12 cellular contexts compared by ENCODE assay signal in genomic region chr14:63737582-63738006, GRCh38. TPM values are rescaled to one million over a fixed set of nuclear protein-coding genes. Genes with fewer than 3 reads are reported as not detected.
DNase-seq lines count a peak whose midpoint lies in the region; ATAC-seq and TF ChIP-seq lines count a peak whose summit lies in the region.
"Had no signal": no experiment of that assay in that cellular context is flagged by ENCODE, and none has a peak within 500 bp of the region (broad histone marks: within the 10 kb centered on the region; RNA-seq: fewer than 3 reads in every experiment).

No MANE protein-coding gene starts in this region.

- no peaks in the 10 kb centered on the region for H3K27me3 ChIP-seq in spleen (replicated peaks in 1 of 7)
- H3K27me3 ChIP-seq: dorsolateral prefrontal cortex had no signal

- H3K36me3 Mint-ChIP-seq in activated naive CD8-positive, alpha-beta T cell treated with anti-CD3 and anti-CD28 coated beads, Interleukin-2, amount 50 U/mL, for 24 hours (ENCODE audit: low read depth), result no peaks in the 10 kb centered on the region

- ATAC-seq in GM18861 (IDR thresholded peaks at IDR 0.05; ENCODE audit: unreplicated experiment) (peak; percentile 76), GM21381 (IDR thresholded peaks at IDR 0.05; ENCODE audit: unreplicated experiment) (peak; percentile 94), HG03135 (IDR thresholded peaks at IDR 0.05; ENCODE audit: unreplicated experiment) (peak; percentile 94)
- peak; percentile 28 for ATAC-seq in activated naive CD8-positive, alpha-beta T cell treated with anti-CD3 and anti-CD28 coated beads, Interleukin-2, amount 50 U/mL, for 24 hours

- 56 to 72% (median 67%) methylated on average over 1 of the region's 1 CpG for WGBS in spleen, 5 donors

- peak overlapping the region in 1 of 8 donors; percentile 8 for H3K4me3 ChIP-seq in spleen
- H3K4me3 ChIP-seq: dorsolateral prefrontal cortex had no signal

- H3K9me3 Mint-ChIP-seq in activated naive CD8-positive, alpha-beta T cell treated with anti-CD3 and anti-CD28 coated beads, Interleukin-2, amount 50 U/mL, for 24 hours, result no peaks in the 10 kb centered on the region

- peaks cover 11% of the 10 kb centered on the region for H3K4me1 Mint-ChIP-seq in activated naive CD8-positive, alpha-beta T cell treated with anti-CD3 and anti-CD28 coated beads, Interleukin-2, amount 50 U/mL, for 24 hours

- no peak for DNase-seq in activated naive CD8-positive, alpha-beta T cell treated with anti-CD3 and anti-CD28 coated beads, Interleukin-2, amount 50 U/mL, for 24 hours
- DNase-seq in H4 (ENCODE audit: low spot score) (no peak), G401 (ENCODE audit: low spot score) (no peak), spleen (no peak), DMS79 treated with DMSO at 0.1 percent for 48 hours (lab: John Stamatoyannopoulos, UW) (no peak)
- DNase-seq: dorsolateral prefrontal cortex, KBM-7, OCI-M1, posterior cingulate gyrus had no signal

- H3K36me3 ChIP-seq in spleen, result no peaks in the 10 kb centered on the region

- no peak overlapping the region for H3K4me3 Mint-ChIP-seq in activated naive CD8-positive, alpha-beta T cell treated with anti-CD3 and anti-CD28 coated beads, Interleukin-2, amount 50 U/mL, for 24 hours

- in situ Hi-C loops in G401 (cut with HindIII; ENCODE audit: low sequenced_read_pairs), result no loop called here

- H3K9me3 ChIP-seq in spleen, result no peaks in the 10 kb centered on the region

- H3K27ac ChIP-seq in spleen, result peak overlapping the region in 3 of 8 donors; percentile 3 to 33 (median 7)
- H3K27ac ChIP-seq: dorsolateral prefrontal cortex had no signal

- peaks cover 0 to 10% (median 5%) of the 10 kb centered on the region in 6 donors for H3K4me1 ChIP-seq in spleen

- intact Hi-C loops in spleen (cut with DNase I; ENCODE audit: low total_unique reads), result no loop called here

- H3K27me3 Mint-ChIP-seq in activated naive CD8-positive, alpha-beta T cell treated with anti-CD3 and anti-CD28 coated beads, Interleukin-2, amount 50 U/mL, for 24 hours, result no peaks in the 10 kb centered on the region

- H3K27ac Mint-ChIP-seq in activated naive CD8-positive, alpha-beta T cell treated with anti-CD3 and anti-CD28 coated beads, Interleukin-2, amount 50 U/mL, for 24 hours, result no peak overlapping the region

- no peak for TF ChIP-seq POLR2A in spleen (IDR thresholded peaks at IDR 0.05)

- TF ChIP-seq CTCF in spleen (IDR thresholded peaks at IDR 0.05 in 8 of 11, conservative IDR thresholded peaks at IDR 0.05 in 3 of 11), result no peak

RNA-seq across cellular contexts. Expression of gene SGPP1, which starts 9.7 kb away (rescaled TPM):
- 18.1 and 23.8 TPM in 2 replicates for total RNA-seq in H4 (2014; rRNA removed; shearing (Covaris generic))
- total RNA-seq in G401 (2014; rRNA removed; shearing (Covaris generic)), result 24.4 and 29.6 TPM in 2 replicates
- 10 to 100 TPM; 24.3 to 36.1 (median 28.6) TPM for total RNA-seq in spleen
- polyA plus RNA-seq in spleen, result 10 to 100 TPM; 18.5 to 19.6 (median 19.1) TPM

Comparison
In these comparisons a context has a peak if more than half of its experiments do, and no peak if none do; other contexts are left out.
1. ATAC-seq: peak in every context shown above with its lines; median percentile 94 in GM21381; 94 in HG03135; 76 in GM18861; 28 in activated naive CD8-positive, alpha-beta T cell treated with anti-CD3 and anti-CD28 coated beads, Interleukin-2, amount 50 U/mL, for 24 hours.